In genomic region chr3:22731901-22732300, GRCh38 we compare ENCODE assay signal across 24 cellular contexts.
DNase-seq lines count a peak whose midpoint lies in the region; ATAC-seq, FAIRE-seq and TF ChIP-seq lines count a peak whose summit lies in the region.
"Had no signal": no experiment of that assay in that cellular context is flagged by ENCODE, and none has a peak within 500 bp of the region (broad histone marks: within the 10 kb centered on the region; RNA-seq: fewer than 3 reads in every experiment).

No MANE protein-coding gene starts in this region.

- no peak for TF ChIP-seq POLR2A in testis (IDR thresholded peaks at IDR 0.05)

- H3K36me3 ChIP-seq in HUES6 (ENCODE audit: control insufficient read depth, insufficient read depth, low read length) (no peaks in the 10 kb centered on the region), bronchial epithelial cell (ENCODE audit: control insufficient read depth, insufficient read depth, low read length) (no peaks in the 10 kb centered on the region), testis (ENCODE audit: low read depth, missing control alignments) (no peaks in the 10 kb centered on the region)
- H3K36me3 ChIP-seq: BE2C; BLaER1 treated with 17β-estradiol and CSF1 and Interleukin-3, amounts not matched to agents 10 nM and 100 nM had no signal

- H3K27me3 ChIP-seq in HUES6 (ENCODE audit: control insufficient read depth, insufficient read depth, low read length), result no peaks in the 10 kb centered on the region
- H3K27me3 ChIP-seq in bronchial epithelial cell (ENCODE audit: control insufficient read depth, insufficient read depth, low read length), result no peaks in the 10 kb centered on the region
- no peaks in the 10 kb centered on the region for H3K27me3 ChIP-seq in foreskin keratinocyte
- no peaks in the 10 kb centered on the region for H3K27me3 ChIP-seq in testis
- H3K27me3 ChIP-seq: BE2C; BLaER1 treated with 17β-estradiol and CSF1 and Interleukin-3, amounts not matched to agents 10 nM and 100 nM had no signal

- intact Hi-C loops in testis (cut with DNase I; ENCODE audit: low total_unique reads), result no loop called here

- DNase-seq in bronchial epithelial cell (ENCODE audit: low read depth) (peak; percentile 79), foreskin keratinocyte (peak; percentile 5 to 41), SW480 (ENCODE audit: low spot score) (no peak), testis (no peak), RWPE1 (ENCODE audit: low spot score) (no peak)
- DNase-seq: 8988T; ACHN; AML-193; BE2C; CD4-positive, alpha-beta T cell; CD8-positive, alpha-beta memory T cell; DMS 273 treated with DMSO at 0.1 percent for 48 hours; DMS79; EL; GDM1; GM23248; H7; HCEC 1CT had no signal

- FAIRE-seq in bronchial epithelial cell (lab: Jason Lieb, UNC), result no peak
- FAIRE-seq: A549, D721Med, GM12892, H1 had no signal

- peaks cover 6% of the 10 kb centered on the region; the same call in 1 of the 2 replicates for H3K9me3 ChIP-seq in HUES6 (ENCODE audit: control insufficient read depth, insufficient read depth, low read depth, low read length)
- H3K9me3 ChIP-seq in testis, result no peaks in the 10 kb centered on the region
- H3K9me3 ChIP-seq: A549; BE2C; BLaER1 treated with 17β-estradiol and CSF1 and Interleukin-3, amounts not matched to agents 10 nM and 100 nM had no signal

- H3K27ac ChIP-seq in HUES6 (ENCODE audit: low read depth, low read length), result peak overlapping the region; percentile 35; the same call in 1 of the 2 replicates
- no peak overlapping the region for H3K27ac ChIP-seq in foreskin keratinocyte
- no peak overlapping the region for H3K27ac ChIP-seq in testis
- no peak overlapping the region for H3K27ac ChIP-seq in RWPE1
- H3K27ac ChIP-seq: A549; BLaER1 treated with 17β-estradiol and CSF1 and Interleukin-3, amounts not matched to agents 10 nM and 100 nM; GM23248 had no signal

- CTCF ChIA-PET in RWPE1 (lab: Yijun Ruan, JAX), result no interaction called here

- H3K9ac ChIP-seq in HUES6 (ENCODE audit: low read length), result no peak overlapping the region
- H3K9ac ChIP-seq: BLaER1 treated with 17β-estradiol and CSF1 and Interleukin-3, amounts not matched to agents 10 nM and 100 nM; GM23248 had no signal

- POLR2A ChIA-PET in RWPE1 (lab: Yijun Ruan, JAX; ENCODE audit: low non-redundant PET), result no interaction called here

- WGBS in testis, 2 donors, result 89 to 100% methylated on average over 1 of the region's 1 CpG

- peaks cover 3% of the 10 kb centered on the region; the same call in 1 of the 2 replicates for H3K4me1 ChIP-seq in HUES6 (ENCODE audit: control insufficient read depth, insufficient read depth, low read length)
- no peaks in the 10 kb centered on the region for H3K4me1 ChIP-seq in foreskin keratinocyte
- no peaks in the 10 kb centered on the region for H3K4me1 ChIP-seq in testis
- H3K4me1 ChIP-seq: A549, BE2C had no signal

- no peak for ATAC-seq in foreskin keratinocyte
- ATAC-seq: A549 had no signal

- TF ChIP-seq CTCF in bronchial epithelial cell (IDR thresholded peaks at IDR 0.05; ENCODE audit: insufficient read depth, low read length, severe bottlenecking) (no peak), foreskin keratinocyte (conservative IDR thresholded peaks at IDR 0.05) (no peak), testis (IDR thresholded peaks at IDR 0.05) (no peak), RWPE1 (conservative IDR thresholded peaks at IDR 0.05; ENCODE audit: low read depth) (no peak)

- H3K4me3 ChIP-seq in HUES6 (ENCODE audit: low read depth, low read length), result no peak overlapping the region
- no peak overlapping the region for H3K4me3 ChIP-seq in bronchial epithelial cell (ENCODE audit: low read depth, low read length)
- no peak overlapping the region for H3K4me3 ChIP-seq in testis
- H3K4me3 ChIP-seq: A549; BLaER1 treated with 17β-estradiol and CSF1 and Interleukin-3, amounts not matched to agents 10 nM and 100 nM; GM23248 had no signal

Comparison
In these comparisons a context has a peak if more than half of its experiments do, and no peak if none do; other contexts are left out.
1. DNase-seq: peak in bronchial epithelial cell (single experiment) and foreskin keratinocyte (2 of 2); none in SW480 (single experiment), testis (single experiment) and RWPE1 (single experiment).